Comparison of ENCODE assay signal across 24 cellular contexts in the genomic region with DNA sequence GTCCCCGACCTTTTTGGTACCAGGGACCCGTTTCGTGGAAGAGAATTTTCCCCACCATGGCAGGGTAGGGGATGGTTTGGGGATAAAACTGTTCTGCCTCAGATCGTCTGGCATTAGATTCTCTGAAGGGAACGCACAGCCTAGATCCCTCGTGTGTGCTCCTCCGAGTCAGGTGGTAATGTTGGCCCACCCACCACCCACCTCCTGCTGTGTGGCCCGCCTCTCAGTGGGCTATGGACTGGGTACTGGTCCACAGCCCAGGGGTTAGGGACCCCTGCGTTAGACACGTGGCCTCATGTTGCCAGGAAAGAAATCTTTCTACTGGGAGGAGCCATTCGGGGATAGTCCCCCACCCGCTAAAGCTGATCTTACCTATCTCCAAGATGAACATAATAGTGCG. TPM values are rescaled to one million over a fixed set of nuclear protein-coding genes. Genes with fewer than 3 reads are reported as not detected.
DNase-seq lines count a peak whose midpoint lies in the region; ATAC-seq and TF ChIP-seq lines count a peak whose summit lies in the region.
"Had no signal": no experiment of that assay in that cellular context is flagged by ENCODE, and none has a peak within 500 bp of the region (broad histone marks: within the 10 kb centered on the region; RNA-seq: fewer than 3 reads in every experiment).

No MANE protein-coding gene starts in this region.

- H3K4me1 ChIP-seq in CD4-positive, alpha-beta memory T cell (ENCODE audit: insufficient read depth, low read length): no peaks in the 10 kb centered on the region
- H3K4me1 ChIP-seq in Caco-2: no peaks in the 10 kb centered on the region

- CTCF ChIA-PET in CD4-positive, alpha-beta memory T cell (lab: Charles Lee; ENCODE audit: partially characterized antibody): no interaction called here
- CTCF ChIA-PET in Caco-2 (lab: Charles Lee): no interaction called here

- H3K36me3 Mint-ChIP-seq in CD14-positive monocyte (peaks cover 92 to 100% of the 10 kb centered on the region in 2 donors), chondrocyte (ENCODE audit: low read depth) (peaks cover 43% of the 10 kb centered on the region), nephron progenitor cell (ENCODE audit: low read depth) (peaks cover 70% of the 10 kb centered on the region), Caco-2 (ENCODE audit: insufficient read depth, unreplicated experiment) (peaks cover 34% of the 10 kb centered on the region), T-helper 17 cell (ENCODE audit: low read depth) (peaks cover 9% of the 10 kb centered on the region)
- peaks cover 35 to 69% of the 10 kb centered on the region in 2 donors for H3K36me3 Mint-ChIP-seq in CD4-positive, alpha-beta memory T cell

- intact Hi-C loops in CD14-positive monocyte (cut with micrococcal nuclease): loop anchor here in 1 of 2 donors (10.0 kb wide), 1 partner anchor 175 kb away; no protein-coding TSS in a partner anchor
- intact Hi-C loops in CD4-positive, alpha-beta memory T cell (cut with micrococcal nuclease): no loop called here
- intact Hi-C loops in Caco-2 (cut with micrococcal nuclease; ENCODE audit: unreplicated experiment): no loop called here

- H3K4me1 Mint-ChIP-seq in CD14-positive monocyte: no peaks in the 10 kb centered on the region
- H3K4me1 Mint-ChIP-seq in CD4-positive, alpha-beta memory T cell: peaks cover 0 to 7% (median under 1%) of the 10 kb centered on the region in 4 donors
- H3K4me1 Mint-ChIP-seq in chondrocyte (ENCODE audit: low read depth): peaks cover 17% of the 10 kb centered on the region
- peaks cover 9% of the 10 kb centered on the region for H3K4me1 Mint-ChIP-seq in nephron progenitor cell
- H3K4me1 Mint-ChIP-seq in Caco-2 (ENCODE audit: low read depth, unreplicated experiment): no peaks in the 10 kb centered on the region
- H3K4me1 Mint-ChIP-seq in T-helper 17 cell: peaks cover 4% of the 10 kb centered on the region

- no peak overlapping the region for H3K27ac ChIP-seq in CD4-positive, alpha-beta memory T cell (ENCODE audit: low read depth, low read length)

- H3K27me3 ChIP-seq in CD4-positive, alpha-beta memory T cell (ENCODE audit: insufficient read depth, low read length): no peaks in the 10 kb centered on the region
- no peaks in the 10 kb centered on the region for H3K27me3 ChIP-seq in Caco-2 (replicated peaks; ENCODE audit: control insufficient read depth, insufficient read depth, low read length)
- H3K27me3 ChIP-seq: BLaER1 had no signal

- H3K9me3 ChIP-seq in CD4-positive, alpha-beta memory T cell (ENCODE audit: control insufficient read depth in 1 of 2, low read length in 2 of 2): no peaks in the 10 kb centered on the region
- H3K9me3 ChIP-seq in Caco-2 (no peaks in the 10 kb centered on the region), T-helper 17 cell (ENCODE audit: control insufficient read depth, low read length, poor library complexity, severe bottlenecking) (no peaks in the 10 kb centered on the region)
- H3K9me3 ChIP-seq: BLaER1 had no signal

- ATAC-seq in T-helper 17 cell: no peak
- ATAC-seq: HCT116 had no signal

- H3K9me3 Mint-ChIP-seq in CD14-positive monocyte (no peaks in the 10 kb centered on the region), chondrocyte (ENCODE audit: low read depth) (no peaks in the 10 kb centered on the region), nephron progenitor cell (no peaks in the 10 kb centered on the region), Caco-2 (ENCODE audit: unreplicated experiment) (no peaks in the 10 kb centered on the region)
- H3K9me3 Mint-ChIP-seq in CD4-positive, alpha-beta memory T cell: peaks cover 0 to 2% (median 0%) of the 10 kb centered on the region in 8 donors
- H3K9me3 Mint-ChIP-seq: CD8-positive, alpha-beta memory T cell; IgD-negative memory B cell had no signal

- H3K27ac Mint-ChIP-seq in CD14-positive monocyte (peak overlapping the region in 3 of 7 donors; percentile 22 to 52 (median 45)), chondrocyte (ENCODE audit: unreplicated experiment) (no peak overlapping the region), nephron progenitor cell (peak overlapping the region; percentile 10), Caco-2 (ENCODE audit: unreplicated experiment) (no peak overlapping the region), T-helper 17 cell (no peak overlapping the region)
- peak overlapping the region in 4 of 7 donors; percentile 52 to 74 (median 66) for H3K27ac Mint-ChIP-seq in CD4-positive, alpha-beta memory T cell

- no peak overlapping the region for H3K4me3 ChIP-seq in CD4-positive, alpha-beta memory T cell (ENCODE audit: low read length in 2 of 2)
- no peak overlapping the region for H3K4me3 ChIP-seq in Caco-2 (ENCODE audit: low read depth, low read length)
- H3K4me3 ChIP-seq: BLaER1 had no signal

- TF ChIP-seq CTCF in CD14-positive monocyte (IDR thresholded peaks at IDR 0.05) (no peak), chondrocyte (IDR thresholded peaks at IDR 0.05) (no peak), nephron progenitor cell (IDR thresholded peaks at IDR 0.05) (no peak), Caco-2 (IDR thresholded peaks at IDR 0.05; ENCODE audit: insufficient read depth in 1 of 2, low read depth in 1 of 2, low read length in 1 of 2, severe bottlenecking in 1 of 2, unreplicated experiment in 1 of 2) (no peak)

- BruUV-seq in Caco-2 (replicated peaks; lab: Mats Ljungman, UMichigan): no TSS peak

- peaks cover 37% of the 10 kb centered on the region for H3K36me3 ChIP-seq in CD4-positive, alpha-beta memory T cell (ENCODE audit: insufficient read depth, low read length)
- peaks cover 2% of the 10 kb centered on the region for H3K36me3 ChIP-seq in Caco-2 (ENCODE audit: control insufficient read depth, insufficient read depth, low read length)

- POLR2A ChIA-PET in CD4-positive, alpha-beta memory T cell (lab: Charles Lee; ENCODE audit: partially characterized antibody): no interaction called here
- POLR2A ChIA-PET in Caco-2 (lab: Charles Lee): no interaction called here

- peaks cover 0 to 5% (median 0%) of the 10 kb centered on the region in 3 donors for H3K27me3 Mint-ChIP-seq in CD14-positive monocyte (ENCODE audit: low read depth in 3 of 3)
- H3K27me3 Mint-ChIP-seq in CD4-positive, alpha-beta memory T cell: no peaks in the 10 kb centered on the region
- H3K27me3 Mint-ChIP-seq in chondrocyte (ENCODE audit: low read depth): no peaks in the 10 kb centered on the region
- no peaks in the 10 kb centered on the region for H3K27me3 Mint-ChIP-seq in nephron progenitor cell (ENCODE audit: low read depth, poor library complexity)
- no peaks in the 10 kb centered on the region for H3K27me3 Mint-ChIP-seq in Caco-2 (ENCODE audit: insufficient read depth, unreplicated experiment)
- no peaks in the 10 kb centered on the region for H3K27me3 Mint-ChIP-seq in T-helper 17 cell
- H3K27me3 Mint-ChIP-seq: IgD-negative memory B cell had no signal

- no peak overlapping the region for H3K4me3 Mint-ChIP-seq in CD14-positive monocyte
- H3K4me3 Mint-ChIP-seq in CD4-positive, alpha-beta memory T cell: no peak overlapping the region
- no peak overlapping the region for H3K4me3 Mint-ChIP-seq in chondrocyte (ENCODE audit: unreplicated experiment)
- H3K4me3 Mint-ChIP-seq in nephron progenitor cell: no peak overlapping the region
- H3K4me3 Mint-ChIP-seq in Caco-2 (ENCODE audit: unreplicated experiment): no peak overlapping the region
- H3K4me3 Mint-ChIP-seq in T-helper 17 cell: no peak overlapping the region
- H3K4me3 Mint-ChIP-seq: IgD-negative memory B cell had no signal

- DNase-seq in CD14-positive monocyte (ENCODE audit: low spot score): peak; percentile 21
- DNase-seq in CD4-positive, alpha-beta memory T cell: no peak
- peak; percentile 79 for DNase-seq in chondrocyte (ENCODE audit: low spot score)
- DNase-seq in nephron progenitor cell: no peak
- DNase-seq in DMS53 treated with DMSO at 0.1 percent for 48 hours (lab: John Stamatoyannopoulos, UW; ENCODE audit: unreplicated experiment): no peak
- DNase-seq in Caco-2: no peak
- DNase-seq in T-helper 17 cell: no peak
- DNase-seq: ACHN; CD8-positive, alpha-beta memory T cell; DMS53; EL; GF-D8; GOT3; NCI-H1105; NCI-H2081; NCI-H2171; NCI-H345; NCI-H524; NCI-H774; NK-92 treated with Interleukin-12 subunit alpha and Interleukin-12 subunit beta, amount 100 ng/mL, for 24 hours; SIG-M5 had no signal

RNA-seq across cellular contexts. Expression of a gene that starts 27.0 kb away (rescaled TPM):
- 10 to 100 TPM; 12.2 to 15.8 TPM for polyA plus RNA-seq in CD14-positive monocyte
- 10 to 100 TPM; 55.7 to 67.1 TPM for total RNA-seq in CD4-positive, alpha-beta memory T cell
- polyA plus RNA-seq in CD4-positive, alpha-beta memory T cell: 10 to 100 TPM; 11.8 to 16.0 TPM
- total RNA-seq in chondrocyte (40.3 to 46.5 TPM (median 41.6 TPM) in 3 replicates), Caco-2 (2022) (33.0 and 35.4 TPM in 2 replicates), T-helper 17 cell (100 to 1,000 TPM in 1 of 2 donors, 10 to 100 TPM in 1; 93.3 to 146 TPM)

Comparison
In these comparisons a context has a peak if more than half of its experiments do, and no peak if none do; other contexts are left out.
1. DNase-seq: peak in CD14-positive monocyte (single experiment) and chondrocyte (single experiment); none in CD4-positive, alpha-beta memory T cell (0 of 5), nephron progenitor cell (single experiment), DMS53 treated with DMSO at 0.1 percent for 48 hours (single experiment), Caco-2 (0 of 2) and T-helper 17 cell (0 of 3).
2. H3K27ac Mint-ChIP-seq: peak in CD4-positive, alpha-beta memory T cell (4 of 7) and nephron progenitor cell (single experiment); none in chondrocyte (single experiment), Caco-2 (single experiment) and T-helper 17 cell (single experiment).